9 cellular contexts compared by ENCODE assay signal in the genomic region with DNA sequence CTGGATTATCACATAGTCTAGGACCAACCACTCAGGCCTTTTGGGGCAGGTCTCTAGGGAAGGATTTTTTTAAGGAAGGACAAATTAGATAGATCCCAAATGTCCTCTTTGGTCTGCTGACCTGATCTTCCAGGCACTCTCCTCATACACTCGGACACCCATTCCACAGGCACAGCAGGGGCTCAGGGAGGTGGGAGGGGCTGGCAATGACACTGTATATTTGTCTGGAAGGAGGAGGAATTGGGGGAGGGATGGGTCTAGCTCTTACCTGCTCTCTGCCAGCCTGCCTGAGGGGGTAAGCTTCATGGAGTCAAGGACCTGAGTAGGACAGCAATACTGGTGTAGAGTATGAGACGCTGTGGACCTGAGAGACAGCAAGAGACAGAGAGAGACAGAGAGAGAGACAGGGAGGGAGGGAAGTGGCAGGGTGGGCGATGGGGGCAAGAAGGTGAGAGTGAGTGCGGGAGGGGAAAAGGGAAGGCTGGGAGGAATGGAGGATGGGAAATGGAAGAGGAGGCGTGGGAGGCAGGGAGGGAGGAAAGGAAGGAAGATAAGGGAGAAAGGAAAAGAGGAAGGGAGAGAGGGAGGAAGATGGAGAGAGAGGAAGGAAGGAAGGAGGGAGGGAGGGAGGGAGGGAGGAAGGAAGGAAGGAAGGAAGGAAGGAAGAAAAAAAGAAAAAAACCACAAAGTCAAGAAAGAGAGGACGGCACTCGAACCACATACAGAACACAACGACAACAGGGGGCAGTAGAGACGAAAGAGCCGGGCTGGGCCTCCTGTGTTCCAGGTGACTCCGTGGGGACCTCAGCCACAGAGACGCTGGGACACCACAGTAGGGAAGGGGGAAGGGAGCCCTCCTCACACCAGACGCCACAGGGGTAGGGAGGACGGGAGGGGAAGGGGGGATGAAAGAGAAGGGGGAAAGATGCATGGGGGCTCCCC. TPM values are rescaled to one million over a fixed set of nuclear protein-coding genes. Genes with fewer than 3 reads are reported as not detected.
A peak's percentile ranks its signal among the peaks of the same experiment; 100 is the strongest.
DNase-seq lines count a peak whose midpoint lies in the region; ATAC-seq and TF ChIP-seq lines count a peak whose summit lies in the region.
"Had no signal": no experiment of that assay in that cellular context is flagged by ENCODE, and none has a peak within 500 bp of the region (broad histone marks: within the 10 kb centered on the region; RNA-seq: fewer than 3 reads in every experiment).

No MANE protein-coding gene starts in this region.

- peak overlapping the region; percentile 58 for H3K4me3 Mint-ChIP-seq in Calu3 (ENCODE audit: low read depth, unreplicated experiment)
- peak overlapping the region; percentile 49 for H3K4me3 Mint-ChIP-seq in central memory CD8-positive, alpha-beta T cell

- H3K27me3 ChIP-seq in HUES6 (ENCODE audit: control insufficient read depth, insufficient read depth, low read length) (no peaks in the 10 kb centered on the region), psoas muscle (ENCODE audit: insufficient read depth in 3 of 3, low read length in 2 of 3) (peaks cover 0 to 16% (median 0%) of the 10 kb centered on the region in 3 donors)

- TF ChIP-seq CTCF in Calu3 (IDR thresholded peaks at IDR 0.05; ENCODE audit: unreplicated experiment) (no peak), psoas muscle (IDR thresholded peaks at IDR 0.05) (no peak)

- H3K27ac Mint-ChIP-seq in Calu3 (ENCODE audit: unreplicated experiment): no peak overlapping the region
- H3K27ac Mint-ChIP-seq in central memory CD8-positive, alpha-beta T cell (ENCODE audit: low read depth): peak overlapping the region; percentile 29

- H3K4me3 ChIP-seq in HUES6 (ENCODE audit: low read depth, low read length) (peak overlapping the region; percentile 27; the same call in 1 of the 2 replicates), psoas muscle (peak overlapping the region; percentile 63)
- H3K4me3 ChIP-seq: smooth muscle cell had no signal

- peaks cover 3% of the 10 kb centered on the region for H3K36me3 Mint-ChIP-seq in Calu3 (ENCODE audit: insufficient read depth, unreplicated experiment)
- H3K36me3 Mint-ChIP-seq in central memory CD8-positive, alpha-beta T cell (ENCODE audit: insufficient read depth): peaks cover 2% of the 10 kb centered on the region

- no peaks in the 10 kb centered on the region for H3K9me3 Mint-ChIP-seq in Calu3 (ENCODE audit: low read depth, unreplicated experiment)
- no peaks in the 10 kb centered on the region for H3K9me3 Mint-ChIP-seq in central memory CD8-positive, alpha-beta T cell

- H3K27me3 Mint-ChIP-seq in Calu3 (ENCODE audit: unreplicated experiment): no peaks in the 10 kb centered on the region
- no peaks in the 10 kb centered on the region for H3K27me3 Mint-ChIP-seq in central memory CD8-positive, alpha-beta T cell

- H3K36me3 ChIP-seq in HUES6 (ENCODE audit: control insufficient read depth, insufficient read depth, low read length) (no peaks in the 10 kb centered on the region), psoas muscle (ENCODE audit: insufficient read depth in 1 of 2, low read depth in 1 of 2) (no peaks in the 10 kb centered on the region)

- 57 to 71% (median 69%) methylated on average over 12 to 14 of the region's 14 CpGs for WGBS in psoas muscle, 3 donors

- DNase-seq in Calu3 (peak; percentile 23), psoas muscle (no peak), SHP77 (lab: John Stamatoyannopoulos, UW) (no peak)
- no peak for DNase-seq in central memory CD8-positive, alpha-beta T cell (ENCODE audit: low spot score in 2 of 2)
- DNase-seq: NCI-H1436 treated with DMSO at 0.1 percent for 48 hours had no signal

- H3K4me1 Mint-ChIP-seq in Calu3 (ENCODE audit: low read depth, unreplicated experiment): peaks cover 6% of the 10 kb centered on the region
- H3K4me1 Mint-ChIP-seq in central memory CD8-positive, alpha-beta T cell: peaks cover 12% of the 10 kb centered on the region

- H3K4me1 ChIP-seq in HUES6 (ENCODE audit: control insufficient read depth, insufficient read depth, low read length) (peaks cover 34% of the 10 kb centered on the region; the same call in 1 of the 2 replicates), psoas muscle (peaks cover 14% of the 10 kb centered on the region)

- H3K27ac ChIP-seq in HUES6 (ENCODE audit: low read depth, low read length) (no peak overlapping the region), psoas muscle (no peak overlapping the region)

- H3K9ac ChIP-seq in HUES6 (ENCODE audit: low read length): no peak overlapping the region

- intact Hi-C loops in Calu3 (cut with micrococcal nuclease; ENCODE audit: unreplicated experiment) (loop anchor here (5.0 kb wide), 1 partner anchor 38 kb away; no protein-coding TSS in a partner anchor), psoas muscle (cut with DNase I) (loop anchor here (5.0 to 10.0 kb wide), 3 partner anchors 53 to 197 kb away; a partner anchor contains a TSS)

- CTCF ChIA-PET in Calu3 (lab: Charles Lee): no interaction called here

- no TSS peak for BruUV-seq in Calu3 (replicated peaks; lab: Mats Ljungman, UMichigan)

- H3K9me3 ChIP-seq in HUES6 (ENCODE audit: control insufficient read depth, insufficient read depth, low read depth, low read length): no peaks in the 10 kb centered on the region; the same call in 1 of the 2 replicates
- H3K9me3 ChIP-seq in psoas muscle: no peaks in the 10 kb centered on the region

- no peak for ATAC-seq in central memory CD8-positive, alpha-beta T cell (replicated peaks; ENCODE audit: extremely low read depth, poor library complexity, severe bottlenecking)
- ATAC-seq in psoas muscle: no peak
- ATAC-seq in HG02870 (IDR thresholded peaks at IDR 0.05; ENCODE audit: unreplicated experiment): no peak
- no peak for ATAC-seq in HG03378 (IDR thresholded peaks at IDR 0.05; ENCODE audit: unreplicated experiment)

RNA-seq across cellular contexts. Expression of a gene that starts 1.8 kb away (rescaled TPM):
- total RNA-seq in Calu3 (2022) (14.1 and 15.2 TPM in 2 replicates), psoas muscle (10 to 100 TPM; 38.8 to 63.8 (median 47.5) TPM)
- 10 to 100 TPM in 2 of 3 donors, 1 to 10 TPM in 1; 8.2 to 41.5 (median 32.3) TPM for polyA plus RNA-seq in psoas muscle

RNA-seq across cellular contexts. Expression of a gene that starts 54.6 kb away (rescaled TPM):
- total RNA-seq in Calu3 (2022) (91.6 and 98.4 TPM in 2 replicates), psoas muscle (100 to 1,000 TPM in 2 of 4 donors, 10 to 100 TPM in 2; 62.2 to 119 (median 96.0) TPM)
- 10 to 100 TPM; 22.4 to 52.9 (median 36.1) TPM for polyA plus RNA-seq in psoas muscle
